In genomic region chr6:158765509-158766068, GRCh38 we compare ENCODE assay signal across 15 cellular contexts. TPM values are rescaled to one million over a fixed set of nuclear protein-coding genes. Genes with fewer than 3 reads are reported as not detected.
DNase-seq lines count a peak whose midpoint lies in the region; ATAC-seq and TF ChIP-seq lines count a peak whose summit lies in the region.
"Had no signal": no experiment of that assay in that cellular context is flagged by ENCODE, and none has a peak within 500 bp of the region (broad histone marks: within the 10 kb centered on the region; RNA-seq: fewer than 3 reads in every experiment).

No MANE protein-coding gene starts in this region.

- ATAC-seq in gastroesophageal sphincter: no peak
- ATAC-seq: activated CD8-positive, alpha-beta memory T cell treated with anti-CD3 and anti-CD28 coated beads, Interleukin-2, amount 10 ng/mL, durations not matched to agents 7 days and 5 days; foreskin keratinocyte had no signal

- no peak for TF ChIP-seq CTCF in HEK293 (tag by site-specific recombination; IDR thresholded peaks at IDR 0.05)
- no peak for TF ChIP-seq CTCF in progenitor cell of endocrine pancreas (IDR thresholded peaks at IDR 0.05; ENCODE audit: unreplicated experiment)
- TF ChIP-seq CTCF in HFFc6 (IDR thresholded peaks at IDR 0.05): no peak
- TF ChIP-seq CTCF in gastroesophageal sphincter (IDR thresholded peaks at IDR 0.05): no peak

- H3K27ac Mint-ChIP-seq in activated CD4-positive, alpha-beta memory T cell treated with anti-CD3 and anti-CD28 coated beads for 36 hours: peak overlapping the region; percentile 53
- H3K27ac Mint-ChIP-seq in activated CD4-positive, alpha-beta memory T cell treated with anti-CD3 and anti-CD28 coated beads, Interleukin-2, amount 10 ng/mL, durations not matched to agents 7 days and 5 days: no peak overlapping the region
- peak overlapping the region; percentile 50 for H3K27ac Mint-ChIP-seq in activated naive CD8-positive, alpha-beta T cell treated with anti-CD3 and anti-CD28 coated beads for 36 hours
- H3K27ac Mint-ChIP-seq in progenitor cell of endocrine pancreas (peak overlapping the region; percentile 12), HFFc6 (no peak overlapping the region)

- H3K27ac ChIP-seq in HEK293 (ENCODE audit: extremely low read depth, low read depth, low read length): no peak overlapping the region
- no peak overlapping the region for H3K27ac ChIP-seq in gastroesophageal sphincter
- H3K27ac ChIP-seq: foreskin keratinocyte, vagina had no signal

- no peaks in the 10 kb centered on the region for H3K27me3 Mint-ChIP-seq in activated CD4-positive, alpha-beta memory T cell treated with anti-CD3 and anti-CD28 coated beads for 36 hours
- no peaks in the 10 kb centered on the region for H3K27me3 Mint-ChIP-seq in activated CD4-positive, alpha-beta memory T cell treated with anti-CD3 and anti-CD28 coated beads, Interleukin-2, amount 10 ng/mL, durations not matched to agents 7 days and 5 days
- H3K27me3 Mint-ChIP-seq in activated naive CD8-positive, alpha-beta T cell treated with anti-CD3 and anti-CD28 coated beads for 36 hours: no peaks in the 10 kb centered on the region
- H3K27me3 Mint-ChIP-seq in progenitor cell of endocrine pancreas (no peaks in the 10 kb centered on the region), HFFc6 (ENCODE audit: insufficient read depth) (peaks cover 6% of the 10 kb centered on the region)
- H3K27me3 Mint-ChIP-seq: activated CD8-positive, alpha-beta memory T cell treated with anti-CD3 and anti-CD28 coated beads, Interleukin-2, amount 10 ng/mL, durations not matched to agents 7 days and 5 days; naive thymus-derived CD4-positive, alpha-beta T cell had no signal

- H3K9me3 ChIP-seq in HEK293 (ENCODE audit: control insufficient read depth, insufficient read depth, low read depth, low read length) (no peaks in the 10 kb centered on the region), gastroesophageal sphincter (no peaks in the 10 kb centered on the region)
- H3K9me3 ChIP-seq: vagina had no signal

- no peak for DNase-seq in activated CD4-positive, alpha-beta memory T cell treated with anti-CD3 and anti-CD28 coated beads for 36 hours
- no peak for DNase-seq in activated CD4-positive, alpha-beta memory T cell treated with anti-CD3 and anti-CD28 coated beads, Interleukin-2, amount 10 ng/mL, durations not matched to agents 7 days and 5 days
- no peak for DNase-seq in activated naive CD8-positive, alpha-beta T cell treated with anti-CD3 and anti-CD28 coated beads for 36 hours
- DNase-seq in progenitor cell of endocrine pancreas (ENCODE audit: low spot score, unreplicated experiment) (no peak), HFFc6 (no peak), T1000 (lab: John Stamatoyannopoulos, UW) (no peak)
- DNase-seq: activated CD8-positive, alpha-beta memory T cell treated with anti-CD3 and anti-CD28 coated beads, Interleukin-2, amount 10 ng/mL, durations not matched to agents 7 days and 5 days; foreskin keratinocyte; Karpas-422; kidney; naive thymus-derived CD4-positive, alpha-beta T cell; NCI-H1092 had no signal

- H3K4me3 ChIP-seq in HEK293 (ENCODE audit: low read depth, low read length) (no peak overlapping the region), gastroesophageal sphincter (no peak overlapping the region)
- H3K4me3 ChIP-seq: vagina had no signal

- no peaks in the 10 kb centered on the region for H3K9me3 Mint-ChIP-seq in activated CD4-positive, alpha-beta memory T cell treated with anti-CD3 and anti-CD28 coated beads for 36 hours
- H3K9me3 Mint-ChIP-seq in activated CD4-positive, alpha-beta memory T cell treated with anti-CD3 and anti-CD28 coated beads, Interleukin-2, amount 10 ng/mL, durations not matched to agents 7 days and 5 days: no peaks in the 10 kb centered on the region
- H3K9me3 Mint-ChIP-seq in activated naive CD8-positive, alpha-beta T cell treated with anti-CD3 and anti-CD28 coated beads for 36 hours: no peaks in the 10 kb centered on the region
- no peaks in the 10 kb centered on the region for H3K9me3 Mint-ChIP-seq in progenitor cell of endocrine pancreas (ENCODE audit: low read depth)
- H3K9me3 Mint-ChIP-seq in HFFc6: no peaks in the 10 kb centered on the region
- H3K9me3 Mint-ChIP-seq: naive thymus-derived CD4-positive, alpha-beta T cell had no signal

- TF ChIP-seq EP300 in gastroesophageal sphincter (IDR thresholded peaks at IDR 0.05): no peak

- TF ChIP-seq POLR2A in gastroesophageal sphincter (IDR thresholded peaks at IDR 0.05): no peak

- intact Hi-C loops in activated CD4-positive, alpha-beta memory T cell treated with anti-CD3 and anti-CD28 coated beads for 36 hours (cut with micrococcal nuclease): loop anchor here (5.0 kb wide), 1 partner anchor 43 kb away; no protein-coding TSS in a partner anchor

- CTCF ChIA-PET in activated CD4-positive, alpha-beta memory T cell treated with anti-CD3 and anti-CD28 coated beads for 36 hours (lab: Charles Lee): interaction anchor here (1.1 to 1.8 kb wide), 2 partner anchors 27 to 206 kb away, joined by 3 to 6 read pairs; no protein-coding TSS in a partner anchor
- CTCF ChIA-PET in activated CD4-positive, alpha-beta memory T cell treated with anti-CD3 and anti-CD28 coated beads, Interleukin-2, amount 10 ng/mL, durations not matched to agents 7 days and 5 days (lab: Charles Lee): interaction anchor here (1.3 to 1.8 kb wide), 4 partner anchors 62 to 243 kb away, joined by 3 to 6 read pairs (median 4); no protein-coding TSS in a partner anchor
- CTCF ChIA-PET in HEK293 (lab: Yijun Ruan, JAX): interaction anchor here (1.5 kb wide), 1 partner anchor 47 kb away, joined by 9 read pairs; no protein-coding TSS in a partner anchor

- H3K36me3 ChIP-seq in HEK293 (ENCODE audit: control insufficient read depth in 2 of 2, insufficient read depth in 1 of 2, low read length in 2 of 2) (peaks cover 24 to 68% of the 10 kb centered on the region in 2 experiments), gastroesophageal sphincter (peaks cover 0 to 67% of the 10 kb centered on the region in 2 donors)

- H3K4me1 Mint-ChIP-seq in activated CD4-positive, alpha-beta memory T cell treated with anti-CD3 and anti-CD28 coated beads for 36 hours (ENCODE audit: low read depth): peaks cover under 1% of the 10 kb centered on the region
- H3K4me1 Mint-ChIP-seq in activated CD4-positive, alpha-beta memory T cell treated with anti-CD3 and anti-CD28 coated beads, Interleukin-2, amount 10 ng/mL, durations not matched to agents 7 days and 5 days: peaks cover under 1% of the 10 kb centered on the region
- peaks cover 13% of the 10 kb centered on the region for H3K4me1 Mint-ChIP-seq in activated naive CD8-positive, alpha-beta T cell treated with anti-CD3 and anti-CD28 coated beads for 36 hours
- peaks cover 18% of the 10 kb centered on the region for H3K4me1 Mint-ChIP-seq in progenitor cell of endocrine pancreas (ENCODE audit: low read depth)
- H3K4me1 Mint-ChIP-seq in HFFc6 (ENCODE audit: low read depth): no peaks in the 10 kb centered on the region
- H3K4me1 Mint-ChIP-seq: activated CD8-positive, alpha-beta memory T cell treated with anti-CD3 and anti-CD28 coated beads, Interleukin-2, amount 10 ng/mL, durations not matched to agents 7 days and 5 days had no signal

- H3K27me3 ChIP-seq in gastroesophageal sphincter: no peaks in the 10 kb centered on the region
- H3K27me3 ChIP-seq: foreskin keratinocyte, vagina had no signal

- H3K36me3 Mint-ChIP-seq in activated CD4-positive, alpha-beta memory T cell treated with anti-CD3 and anti-CD28 coated beads for 36 hours: peaks cover 68% of the 10 kb centered on the region
- H3K36me3 Mint-ChIP-seq in activated CD4-positive, alpha-beta memory T cell treated with anti-CD3 and anti-CD28 coated beads, Interleukin-2, amount 10 ng/mL, durations not matched to agents 7 days and 5 days (ENCODE audit: low read depth): peaks cover 89% of the 10 kb centered on the region
- H3K36me3 Mint-ChIP-seq in activated naive CD8-positive, alpha-beta T cell treated with anti-CD3 and anti-CD28 coated beads for 36 hours: peaks cover 42% of the 10 kb centered on the region
- H3K36me3 Mint-ChIP-seq in progenitor cell of endocrine pancreas (ENCODE audit: insufficient read depth): peaks cover 38% of the 10 kb centered on the region
- H3K36me3 Mint-ChIP-seq in HFFc6 (ENCODE audit: low read depth): peaks cover 39% of the 10 kb centered on the region

- H3K4me1 ChIP-seq in HEK293 (ENCODE audit: control insufficient read depth, insufficient read depth, low read length): no peaks in the 10 kb centered on the region
- H3K4me1 ChIP-seq in gastroesophageal sphincter: peaks cover 0 to 21% (median 6%) of the 10 kb centered on the region in 3 donors
- H3K4me1 ChIP-seq: foreskin keratinocyte, vagina had no signal

- POLR2A ChIA-PET in activated CD4-positive, alpha-beta memory T cell treated with anti-CD3 and anti-CD28 coated beads for 36 hours (lab: Charles Lee): no interaction called here
- POLR2A ChIA-PET in activated CD4-positive, alpha-beta memory T cell treated with anti-CD3 and anti-CD28 coated beads, Interleukin-2, amount 10 ng/mL, durations not matched to agents 7 days and 5 days (lab: Charles Lee): interaction anchor here (0.6 to 0.9 kb wide), 2 partner anchors 11 to 104 kb away, joined by 3 read pairs; no protein-coding TSS in a partner anchor
- POLR2A ChIA-PET in HEK293 (lab: Yijun Ruan, JAX): no interaction called here

- WGBS in gastroesophageal sphincter (ENCODE audit: low coverage in 1 of 2), 2 donors: 73 to 88% methylated on average over 1 to 9 of the region's 13 CpGs

- H3K4me3 Mint-ChIP-seq in activated CD4-positive, alpha-beta memory T cell treated with anti-CD3 and anti-CD28 coated beads for 36 hours: no peak overlapping the region
- H3K4me3 Mint-ChIP-seq in activated CD4-positive, alpha-beta memory T cell treated with anti-CD3 and anti-CD28 coated beads, Interleukin-2, amount 10 ng/mL, durations not matched to agents 7 days and 5 days: no peak overlapping the region
- no peak overlapping the region for H3K4me3 Mint-ChIP-seq in activated naive CD8-positive, alpha-beta T cell treated with anti-CD3 and anti-CD28 coated beads for 36 hours
- H3K4me3 Mint-ChIP-seq in progenitor cell of endocrine pancreas (ENCODE audit: low read depth): no peak overlapping the region
- no peak overlapping the region for H3K4me3 Mint-ChIP-seq in HFFc6
- H3K4me3 Mint-ChIP-seq: activated CD8-positive, alpha-beta memory T cell treated with anti-CD3 and anti-CD28 coated beads, Interleukin-2, amount 10 ng/mL, durations not matched to agents 7 days and 5 days; naive thymus-derived CD4-positive, alpha-beta T cell had no signal

TF ChIP-seq in HEK293, 187 proteins besides CTCF, POLR2A, EP300 and RAD21 (continues in another document):
- peak; percentile 29 for TF ChIP-seq ZFHX2 (tag by site-specific recombination; conservative IDR thresholded peaks at IDR 0.05)

RNA-seq across cellular contexts. Expression of gene EZR, which starts 53.6 kb away (rescaled TPM):
- 100 to 1,000 TPM; 255 to 256 TPM for total RNA-seq in activated CD4-positive, alpha-beta memory T cell treated with anti-CD3 and anti-CD28 coated beads for 36 hours
- total RNA-seq in activated CD4-positive, alpha-beta memory T cell treated with anti-CD3 and anti-CD28 coated beads, Interleukin-2, amount 10 ng/mL, durations not matched to agents 7 days and 5 days: 100 to 1,000 TPM; 225 to 228 TPM
- total RNA-seq in activated naive CD8-positive, alpha-beta T cell treated with anti-CD3 and anti-CD28 coated beads for 36 hours: 100 to 1,000 TPM; 218 to 227 TPM
- 258 and 274 TPM in 2 replicates for total RNA-seq in progenitor cell of endocrine pancreas
- total RNA-seq in HFFc6 (2021; fragmentation: NEBNext Ultra II Directional; extraction: Animal tissue kit (Norgen Biotek cat#: 25700)): 100 to 1,000 TPM; 118 to 183 (median 178) TPM
- total RNA-seq in gastroesophageal sphincter: 100 to 1,000 TPM in 3 of 4 donors, 10 to 100 TPM in 1; 88.0 to 190 (median 177) TPM

Comparison
In these comparisons a context has a peak if more than half of its experiments do, and no peak if none do; other contexts are left out.
1. H3K27ac Mint-ChIP-seq: peak in activated CD4-positive, alpha-beta memory T cell treated with anti-CD3 and anti-CD28 coated beads for 36 hours (single experiment), activated naive CD8-positive, alpha-beta T cell treated with anti-CD3 and anti-CD28 coated beads for 36 hours (single experiment) and progenitor cell of endocrine pancreas (single experiment); none in activated CD4-positive, alpha-beta memory T cell treated with anti-CD3 and anti-CD28 coated beads, Interleukin-2, amount 10 ng/mL, durations not matched to agents 7 days and 5 days (single experiment) and HFFc6 (single experiment).